ENCODE assay signal across 14 cellular contexts in the genomic region with DNA sequence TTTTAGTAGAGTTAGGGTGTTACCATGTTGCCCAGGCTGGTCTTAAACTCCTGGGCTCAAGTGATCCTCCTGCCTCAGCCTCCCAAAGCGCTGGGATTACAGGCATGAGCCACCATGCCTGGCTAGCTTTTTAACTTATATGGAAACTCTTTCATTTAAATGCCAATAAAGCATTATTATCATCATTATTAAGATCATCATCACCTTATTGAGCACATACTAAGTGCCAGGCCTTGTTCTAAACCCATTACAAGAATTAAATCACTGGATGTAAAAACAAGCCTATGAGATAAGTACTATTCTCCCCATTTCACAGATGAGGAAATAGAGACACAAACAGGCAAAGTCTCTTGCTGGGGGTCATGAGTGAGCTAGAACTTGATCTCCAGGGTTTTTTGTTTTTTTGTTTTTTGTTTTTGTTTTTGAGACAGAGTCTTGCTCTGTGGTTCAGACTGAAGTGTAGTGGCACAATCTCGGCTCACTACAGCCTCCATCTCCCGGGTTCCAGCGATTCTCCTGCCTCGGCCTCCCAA. TPM values are rescaled to one million over a fixed set of nuclear protein-coding genes. Genes with fewer than 3 reads are reported as not detected.
A peak's percentile ranks its signal among the peaks of the same experiment; 100 is the strongest.
DNase-seq lines count a peak whose midpoint lies in the region; ATAC-seq and TF ChIP-seq lines count a peak whose summit lies in the region.
"Had no signal": no experiment of that assay in that cellular context is flagged by ENCODE, and none has a peak within 500 bp of the region (broad histone marks: within the 10 kb centered on the region; RNA-seq: fewer than 3 reads in every experiment).

No MANE protein-coding gene starts in this region.

- 74% methylated on average over 5 of the region's 5 CpGs for WGBS in right lobe of liver (ENCODE audit: insufficient coverage, low coverage, low lambda C conversion rate, missing lambda C conversion rate)
- 87 to 89% methylated on average over 5 of the region's 5 CpGs for WGBS in upper lobe of left lung, 2 donors

- H3K36me3 Mint-ChIP-seq in activated naive CD4-positive, alpha-beta T cell treated with anti-CD3 and anti-CD28 coated beads, Interleukin-2, amount 10 ng/mL, durations not matched to agents 7 days and 5 days, result peaks cover 45% of the 10 kb centered on the region
- peaks cover 6% of the 10 kb centered on the region for H3K36me3 Mint-ChIP-seq in T-helper 17 cell (ENCODE audit: low read depth)

- TF ChIP-seq POLR2A in right lobe of liver (IDR thresholded peaks at IDR 0.05), result no peak
- TF ChIP-seq POLR2A in upper lobe of left lung (IDR thresholded peaks at IDR 0.05), result no peak

- TF ChIP-seq CTCF in right lobe of liver (IDR thresholded peaks at IDR 0.05) (no peak), upper lobe of left lung (IDR thresholded peaks at IDR 0.05) (no peak)

- no peaks in the 10 kb centered on the region for H3K9me3 Mint-ChIP-seq in activated naive CD4-positive, alpha-beta T cell treated with anti-CD3 and anti-CD28 coated beads, Interleukin-2, amount 10 ng/mL, durations not matched to agents 7 days and 5 days

- H3K27me3 ChIP-seq in right lobe of liver, result no peaks in the 10 kb centered on the region
- no peaks in the 10 kb centered on the region for H3K27me3 ChIP-seq in upper lobe of left lung

- intact Hi-C loops in right lobe of liver (cut with DNase I), result no loop called here

- H3K4me3 ChIP-seq in right lobe of liver (peak overlapping the region in 2 of 3 donors; percentile 36 to 41), upper lobe of left lung (peak overlapping the region in 3 of 4 donors; percentile 46 to 66 (median 56))
- H3K4me3 ChIP-seq: smooth muscle cell had no signal

- ATAC-seq in T-helper 17 cell, result no peak
- ATAC-seq in right lobe of liver, result no peak
- ATAC-seq in upper lobe of left lung (ENCODE audit: low FRiP score in 2 of 2), result no peak
- ATAC-seq: left colon had no signal

- peaks cover 68% of the 10 kb centered on the region for H3K4me1 Mint-ChIP-seq in activated naive CD4-positive, alpha-beta T cell treated with anti-CD3 and anti-CD28 coated beads, Interleukin-2, amount 10 ng/mL, durations not matched to agents 7 days and 5 days
- peaks cover 39% of the 10 kb centered on the region for H3K4me1 Mint-ChIP-seq in T-helper 17 cell

- H3K36me3 ChIP-seq in right lobe of liver (no peaks in the 10 kb centered on the region), upper lobe of left lung (peaks cover 0 to 16% (median 7%) of the 10 kb centered on the region in 4 donors)

- TF ChIP-seq EP300 in upper lobe of left lung (IDR thresholded peaks at IDR 0.05), result no peak

- H3K27ac Mint-ChIP-seq in activated naive CD4-positive, alpha-beta T cell treated with anti-CD3 and anti-CD28 coated beads, Interleukin-2, amount 10 ng/mL, durations not matched to agents 7 days and 5 days, result peak overlapping the region; percentile 97
- peak overlapping the region; percentile 99 for H3K27ac Mint-ChIP-seq in T-helper 17 cell

- CTCF ChIA-PET in activated naive CD4-positive, alpha-beta T cell treated with anti-CD3 and anti-CD28 coated beads, Interleukin-2, amount 10 ng/mL, durations not matched to agents 7 days and 5 days (lab: Charles Lee), result interaction anchor here (0.8 to 1.4 kb wide), 2 partner anchors 77 to 212 kb away, joined by 3 to 6 read pairs; no protein-coding TSS in a partner anchor

- H3K9me3 ChIP-seq in T-helper 17 cell (ENCODE audit: control insufficient read depth, low read length, poor library complexity, severe bottlenecking) (no peaks in the 10 kb centered on the region), right lobe of liver (no peaks in the 10 kb centered on the region), upper lobe of left lung (no peaks in the 10 kb centered on the region)

- no peaks in the 10 kb centered on the region for H3K27me3 Mint-ChIP-seq in activated naive CD4-positive, alpha-beta T cell treated with anti-CD3 and anti-CD28 coated beads, Interleukin-2, amount 10 ng/mL, durations not matched to agents 7 days and 5 days
- H3K27me3 Mint-ChIP-seq in T-helper 17 cell, result no peaks in the 10 kb centered on the region

- H3K4me1 ChIP-seq in right lobe of liver, result peaks cover 0 to 3% (median 0%) of the 10 kb centered on the region in 4 donors
- H3K4me1 ChIP-seq in upper lobe of left lung, result peaks cover 4 to 35% (median 21%) of the 10 kb centered on the region in 4 donors

- peak overlapping the region; percentile 100 for H3K4me3 Mint-ChIP-seq in activated naive CD4-positive, alpha-beta T cell treated with anti-CD3 and anti-CD28 coated beads, Interleukin-2, amount 10 ng/mL, durations not matched to agents 7 days and 5 days
- H3K4me3 Mint-ChIP-seq in T-helper 17 cell, result peak overlapping the region; percentile 99

- H3K27ac ChIP-seq in right lobe of liver (peak overlapping the region in 2 of 3 donors; percentile 78 to 87), upper lobe of left lung (peak overlapping the region; percentile 93 to 96 (median 95))

- no peak for DNase-seq in activated naive CD4-positive, alpha-beta T cell treated with anti-CD3 and anti-CD28 coated beads, Interleukin-2, amount 10 ng/mL, durations not matched to agents 7 days and 5 days
- DNase-seq in activated naive CD4-positive, alpha-beta T cell treated with Interleukin-2 at 50 U/mL for 16 hours, result no peak
- no peak for DNase-seq in T-helper 17 cell
- no peak for DNase-seq in right lobe of liver
- DNase-seq in upper lobe of left lung, result no peak
- DNase-seq in DMS53 treated with DMSO at 0.1 percent for 48 hours (lab: John Stamatoyannopoulos, UW; ENCODE audit: unreplicated experiment), result no peak
- DNase-seq in NCI-H69 (lab: John Stamatoyannopoulos, UW), result no peak
- no peak for DNase-seq in NCI-H524 (lab: John Stamatoyannopoulos, UW)
- DNase-seq: H7, left colon, NCI-H1092, NCI-H345, T-helper 9 cell had no signal

RNA-seq across cellular contexts. Expression of a gene that starts 1.3 kb away (rescaled TPM):
- total RNA-seq in T-helper 17 cell (100 to 1,000 TPM; 351 to 377 TPM), right lobe of liver (10 to 100 TPM in 3 of 6 experiments, 1 to 10 TPM in 3; 2.8 to 23.8 (median 12.7) TPM), upper lobe of left lung (100 to 1,000 TPM in 2 of 6 donors, 10 to 100 TPM in 4; 23.0 to 163 (median 75.3) TPM)
- total RNA-seq: H7, smooth muscle cell had no signal

RNA-seq across cellular contexts. Expression of a gene that starts 7.7 kb away (rescaled TPM):
- total RNA-seq in T-helper 17 cell (10 to 100 TPM; 64.2 to 93.2 TPM), right lobe of liver (10 to 100 TPM; 23.0 to 45.6 (median 31.6) TPM), upper lobe of left lung (100 to 1,000 TPM in 2 of 6 donors, 10 to 100 TPM in 4; 57.7 to 125 (median 79.3) TPM)

RNA-seq across cellular contexts. Expression of a gene that starts 13.8 kb away (rescaled TPM):
- total RNA-seq in T-helper 17 cell (1 to 10 TPM; 2.2 to 3.7 TPM), right lobe of liver (under 1 TPM; 0.32 to 0.97 (median 0.61) TPM), upper lobe of left lung (1 to 10 TPM in 5 of 6 donors, under 1 TPM in 1; 0.69 to 5.0 (median 1.8) TPM)

RNA-seq across cellular contexts. Expression of a gene that starts 38.3 kb away (rescaled TPM):
- not detected for total RNA-seq in T-helper 17 cell
- total RNA-seq in right lobe of liver, result not detected
- not detected for total RNA-seq in upper lobe of left lung
- total RNA-seq: H7, left colon, smooth muscle cell had no signal

RNA-seq across cellular contexts. Expression of a gene that starts 56.4 kb away (rescaled TPM):
- 100 to 1,000 TPM; 113 to 127 TPM for total RNA-seq in T-helper 17 cell
- total RNA-seq in right lobe of liver, result 10 to 100 TPM; 18.6 to 34.9 (median 24.8) TPM
- 10 to 100 TPM; 28.6 to 48.0 (median 35.4) TPM for total RNA-seq in upper lobe of left lung
